26 cellular contexts compared by ENCODE assay signal in the genomic region with DNA sequence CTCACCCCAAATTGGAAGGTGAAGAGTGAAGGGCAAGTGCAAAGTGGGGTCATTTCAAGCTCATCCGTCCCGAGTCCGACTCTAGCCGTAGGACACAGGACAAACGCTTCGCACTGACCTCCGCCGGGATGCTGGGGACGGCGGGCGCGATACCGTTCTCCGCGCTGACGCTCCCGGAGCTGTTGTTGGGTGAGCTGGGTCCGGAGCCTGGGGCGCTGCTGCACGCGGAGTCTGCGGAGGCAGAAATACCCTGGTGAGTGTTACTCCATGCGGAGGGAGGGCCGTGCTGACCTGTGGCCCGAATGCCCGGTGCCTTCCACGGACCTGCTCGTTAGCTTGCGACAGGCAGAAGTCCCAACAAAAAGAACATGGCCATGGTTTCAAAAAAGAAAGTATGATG.
"Had no signal": no experiment of that assay in that cellular context is flagged by ENCODE, and none has a peak within 500 bp of the region (broad histone marks: within the 10 kb centered on the region; RNA-seq: fewer than 3 reads in every experiment).

No MANE protein-coding gene starts in this region.

- DNase-seq: activated CD4-positive, alpha-beta T cell treated with anti-CD3 and anti-CD28 coated beads, Interleukin-2, amount 10 ng/mL, durations not matched to agents 24 days and 14 days; activated CD4-positive, alpha-beta T cell treated with anti-CD3 and anti-CD28 coated beads, Interleukin-2, amount 50 U/mL, for 4 hours; activated CD8-positive, alpha-beta T cell treated with anti-CD3 and anti-CD28 coated beads for 36 hours; activated effector memory CD4-positive, alpha-beta T cell treated with anti-CD3 and anti-CD28 coated beads, Interleukin-2, amount 50 U/mL, for 16 hours; activated naive CD4-positive, alpha-beta T cell; activated T-cell treated with anti-CD3 and anti-CD28 coated beads, Interleukin-2, amount 50 U/mL, for 1 hour; activated T-cell treated with anti-CD3 and anti-CD28 coated beads, Interleukin-2, amount 50 U/mL, for 72 hours; adrenal gland; anterior cingulate cortex; brain microvascular endothelial cell; central memory CD4-positive, alpha-beta T cell; MM.1S; MV-4-11; NCI-H1092; NCI-H1436 treated with DMSO at 0.1 percent for 48 hours; NCI-H1694 treated with DMSO at 0.1 percent for 48 hours; NCI-H2029; NCI-H345; NCI-H524 treated with DMSO at 0.1 percent for 48 hours; SK-N-SH had no signal

- H3K4me1 ChIP-seq: adrenal gland had no signal

- H3K27ac ChIP-seq: adrenal gland, brain microvascular endothelial cell, KMS-11 had no signal

- H3K27ac Mint-ChIP-seq: activated CD4-positive, alpha-beta T cell treated with anti-CD3 and anti-CD28 coated beads, Interleukin-2, amount 10 ng/mL, durations not matched to agents 24 days and 14 days; activated CD8-positive, alpha-beta T cell treated with anti-CD3 and anti-CD28 coated beads for 36 hours; activated naive CD4-positive, alpha-beta T cell treated with anti-CD3 and anti-CD28 coated beads, Interleukin-2, amount 50 U/mL, for 24 hours; activated T-helper 17 cell treated with anti-CD3 and anti-CD28 coated beads, Interleukin-2, amount 50 U/mL, for 72 hours; T-helper 1 cell treated with Interleukin-12 subunit alpha and Interleukin-12 subunit beta and Interleukin-4 antibody, amounts not matched to agents 30 μg/mL and 1 μg/mL, for 36 hours; T-helper 2 cell treated with Interferon-gamma antibody and Interleukin-4, amounts not matched to agents 5 μg/mL and 100 μg/mL, for 36 hours had no signal

- H3K4me1 Mint-ChIP-seq: activated CD4-positive, alpha-beta T cell treated with anti-CD3 and anti-CD28 coated beads, Interleukin-2, amount 10 ng/mL, durations not matched to agents 24 days and 14 days; activated naive CD4-positive, alpha-beta T cell treated with anti-CD3 and anti-CD28 coated beads, Interleukin-2, amount 50 U/mL, for 24 hours had no signal

- H3K9me3 ChIP-seq: adrenal gland, SK-N-SH had no signal

- ATAC-seq: activated CD8-positive, alpha-beta T cell treated with anti-CD3 and anti-CD28 coated beads for 36 hours; activated T-cell treated with anti-CD3 and anti-CD28 coated beads, Interleukin-2, amount 50 U/mL, for 72 hours; activated T-helper 17 cell treated with anti-CD3 and anti-CD28 coated beads, Interleukin-2, amount 50 U/mL, for 72 hours; Panc1 had no signal

- H3K27me3 ChIP-seq: adrenal gland, brain microvascular endothelial cell had no signal

- H3K9me3 Mint-ChIP-seq: activated CD4-positive, alpha-beta T cell treated with anti-CD3 and anti-CD28 coated beads, Interleukin-2, amount 10 ng/mL, durations not matched to agents 24 days and 14 days; activated CD8-positive, alpha-beta T cell treated with anti-CD3 and anti-CD28 coated beads for 36 hours; activated naive CD4-positive, alpha-beta T cell treated with anti-CD3 and anti-CD28 coated beads, Interleukin-2, amount 50 U/mL, for 24 hours; activated T-cell treated with anti-CD3 and anti-CD28 coated beads, Interleukin-2, amount 50 U/mL, for 72 hours had no signal

- H3K4me3 ChIP-seq: adrenal gland had no signal

- H3K4me3 Mint-ChIP-seq: activated CD4-positive, alpha-beta T cell treated with anti-CD3 and anti-CD28 coated beads, Interleukin-2, amount 10 ng/mL, durations not matched to agents 24 days and 14 days; activated CD8-positive, alpha-beta T cell treated with anti-CD3 and anti-CD28 coated beads for 36 hours; activated naive CD4-positive, alpha-beta T cell treated with anti-CD3 and anti-CD28 coated beads, Interleukin-2, amount 50 U/mL, for 24 hours; activated T-cell treated with anti-CD3 and anti-CD28 coated beads, Interleukin-2, amount 50 U/mL, for 72 hours; activated T-helper 17 cell treated with anti-CD3 and anti-CD28 coated beads, Interleukin-2, amount 50 U/mL, for 72 hours; T-helper 1 cell treated with Interleukin-12 subunit alpha and Interleukin-12 subunit beta and Interleukin-4 antibody, amounts not matched to agents 30 μg/mL and 1 μg/mL, for 36 hours; T-helper 2 cell treated with Interferon-gamma antibody and Interleukin-4, amounts not matched to agents 5 μg/mL and 100 μg/mL, for 36 hours had no signal

- H3K27me3 Mint-ChIP-seq: activated CD4-positive, alpha-beta T cell treated with anti-CD3 and anti-CD28 coated beads, Interleukin-2, amount 10 ng/mL, durations not matched to agents 24 days and 14 days; activated CD8-positive, alpha-beta T cell treated with anti-CD3 and anti-CD28 coated beads for 36 hours; activated naive CD4-positive, alpha-beta T cell treated with anti-CD3 and anti-CD28 coated beads, Interleukin-2, amount 50 U/mL, for 24 hours; activated T-helper 17 cell treated with anti-CD3 and anti-CD28 coated beads, Interleukin-2, amount 50 U/mL, for 72 hours had no signal
